In the genomic region with DNA sequence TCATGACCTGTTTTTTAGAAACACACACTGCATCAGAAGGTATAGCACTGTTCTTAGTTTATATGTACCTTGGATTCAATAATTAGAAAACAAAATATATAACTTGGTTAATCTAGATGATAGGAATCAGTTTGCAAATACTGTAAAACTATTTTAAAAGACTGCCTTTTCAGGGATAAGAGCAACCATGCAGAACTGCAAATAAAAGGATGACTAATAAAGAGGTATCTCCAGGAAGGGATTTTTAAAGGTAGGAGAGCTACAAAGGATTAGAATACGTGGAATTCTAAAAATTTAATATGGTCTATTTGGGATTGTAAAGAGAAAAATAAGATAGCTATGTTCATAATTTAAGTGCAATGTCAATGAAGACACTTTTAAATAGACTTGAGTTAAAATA, we compare ENCODE assay signal across 38 cellular contexts. TPM values are rescaled to one million over a fixed set of nuclear protein-coding genes. Genes with fewer than 3 reads are reported as not detected.
"Had no signal": no experiment of that assay in that cellular context is flagged by ENCODE, and none has a peak within 500 bp of the region (broad histone marks: within the 10 kb centered on the region; RNA-seq: fewer than 3 reads in every experiment).

No MANE protein-coding gene starts in this region.

- H3K36me3 ChIP-seq: esophagus squamous epithelium, heart right ventricle, left lung, neutrophil, pancreas, right atrium auricular region, suprapubic skin, transverse colon, vagina had no signal

- FAIRE-seq: endometrium, kidney, pancreas had no signal

- H3K4me3 Mint-ChIP-seq: effector memory CD8-positive, alpha-beta T cell; mesothelial cell of epicardium; naive B cell; natural killer cell treated with Interleukin-12 subunit alpha and Interleukin-12 subunit beta and Interleukin-15 and Interleukin-18, amount 100 ng/mL, for 72 hours; neural crest cell; stimulated activated naive CD8-positive, alpha-beta T cell treated with anti-CD3 and anti-CD28 coated beads, Interleukin-15, amount 100 ng/mL, for 72 hours had no signal

- H3K27me3 Mint-ChIP-seq: effector memory CD8-positive, alpha-beta T cell; naive B cell; natural killer cell treated with Interleukin-12 subunit alpha and Interleukin-12 subunit beta and Interleukin-15 and Interleukin-18, amount 100 ng/mL, for 72 hours; stimulated activated naive CD8-positive, alpha-beta T cell treated with anti-CD3 and anti-CD28 coated beads, Interleukin-15, amount 100 ng/mL, for 72 hours had no signal

- H3K4me2 ChIP-seq: smooth muscle cell had no signal

- H3K27ac ChIP-seq: coronary artery, esophagus squamous epithelium, heart right ventricle, left lung, neutrophil, pancreas, right atrium auricular region, suprapubic skin, transverse colon, vagina had no signal

- H3K36me3 Mint-ChIP-seq: mesothelial cell of epicardium; naive B cell; natural killer cell treated with Interleukin-12 subunit alpha and Interleukin-12 subunit beta and Interleukin-15 and Interleukin-18, amount 100 ng/mL, for 72 hours had no signal

- ATAC-seq: effector memory CD8-positive, alpha-beta T cell; heart right ventricle; left cardiac atrium; left lung; mucosa of descending colon; natural killer cell treated with Interleukin-12 subunit alpha and Interleukin-12 subunit beta and Interleukin-15 and Interleukin-18, amount 100 ng/mL, for 72 hours; pancreas; sciatic nerve; stimulated activated naive CD8-positive, alpha-beta T cell treated with anti-CD3 and anti-CD28 coated beads, Interleukin-15, amount 100 ng/mL, for 72 hours had no signal

- H3K9me3 Mint-ChIP-seq: mesothelial cell of epicardium, naive B cell, neural crest cell had no signal

- H3K4me1 Mint-ChIP-seq: mesothelial cell of epicardium; naive B cell; neural crest cell; stimulated activated naive CD8-positive, alpha-beta T cell treated with anti-CD3 and anti-CD28 coated beads, Interleukin-15, amount 100 ng/mL, for 72 hours had no signal

- H3K27ac Mint-ChIP-seq: effector memory CD8-positive, alpha-beta T cell; mesothelial cell of epicardium; naive B cell; natural killer cell treated with Interleukin-12 subunit alpha and Interleukin-12 subunit beta and Interleukin-15 and Interleukin-18, amount 100 ng/mL, for 72 hours; stimulated activated naive CD8-positive, alpha-beta T cell treated with anti-CD3 and anti-CD28 coated beads, Interleukin-15, amount 100 ng/mL, for 72 hours had no signal

- H3K4me3 ChIP-seq: coronary artery, esophagus squamous epithelium, heart right ventricle, left lung, mucosa of descending colon, pancreas, right atrium auricular region, smooth muscle cell, suprapubic skin, transverse colon, vagina had no signal

- DNase-seq: dermis blood vessel endothelial cell; effector memory CD8-positive, alpha-beta T cell; erythroblast; esophagus squamous epithelium; foreskin melanocyte; glutamatergic neuron; heart right ventricle; hippocampal formation; kidney; left cardiac atrium; left lung; mesenchymal stem cell; mucosa of descending colon; naive B cell; pancreas; stimulated activated CD4-positive, alpha-beta T cell treated with anti-CD3 and anti-CD28 coated beads, Interleukin-12 subunit alpha, Interleukin-12 subunit beta, amount 100 ng/mL, for 4 hours; stimulated activated CD4-positive, alpha-beta T cell treated with anti-CD3 and anti-CD28 coated beads, Interleukin-1b, Interleukin-23, amount 100 ng/mL, for 48 hours; stimulated activated CD4-positive, alpha-beta T cell treated with anti-CD3 and anti-CD28 coated beads, Interleukin-4, amount 100 ng/mL, for 1 hour; stimulated activated CD8-positive, alpha-beta memory T cell treated with anti-CD3 and anti-CD28 coated beads, Interleukin-4, amount 100 ng/mL, for 48 hours; stimulated activated naive CD4-positive, alpha-beta T cell; stimulated activated naive CD8-positive, alpha-beta T cell treated with anti-CD3 and anti-CD28 coated beads, Interleukin-15, amount 100 ng/mL, for 72 hours; transverse colon had no signal

- H3K9me3 ChIP-seq: esophagus squamous epithelium, heart right ventricle, left lung, mucosa of descending colon, neutrophil, pancreas, right atrium auricular region, suprapubic skin, transverse colon, vagina had no signal

- H3K4me1 ChIP-seq: esophagus squamous epithelium, heart right ventricle, left lung, pancreas, right atrium auricular region, suprapubic skin, transverse colon, vagina had no signal

- H3K27me3 ChIP-seq: esophagus squamous epithelium, heart right ventricle, left lung, neutrophil, right atrium auricular region, suprapubic skin, transverse colon, vagina had no signal

RNA-seq across cellular contexts. Expression of gene GABRA1, which starts 9.4 kb away (rescaled TPM):
- total RNA-seq: dermis blood vessel endothelial cell; esophagus squamous epithelium; heart right ventricle; kidney; left cardiac atrium; left lung; lower leg skin; lung microvascular endothelial cell; mesothelial cell of epicardium; mucosa of descending colon; natural killer cell treated with Interleukin-12 subunit alpha and Interleukin-12 subunit beta and Interleukin-15 and Interleukin-18, amount 100 ng/mL, for 72 hours; neural crest cell; omental fat pad; posterior vena cava; right atrium auricular region; sciatic nerve; smooth muscle cell; suprapubic skin; ureter; vagina had no signal
- polyA plus RNA-seq: heart right ventricle had no signal
